ENCODE assay signal across 30 cellular contexts in the genomic region with DNA sequence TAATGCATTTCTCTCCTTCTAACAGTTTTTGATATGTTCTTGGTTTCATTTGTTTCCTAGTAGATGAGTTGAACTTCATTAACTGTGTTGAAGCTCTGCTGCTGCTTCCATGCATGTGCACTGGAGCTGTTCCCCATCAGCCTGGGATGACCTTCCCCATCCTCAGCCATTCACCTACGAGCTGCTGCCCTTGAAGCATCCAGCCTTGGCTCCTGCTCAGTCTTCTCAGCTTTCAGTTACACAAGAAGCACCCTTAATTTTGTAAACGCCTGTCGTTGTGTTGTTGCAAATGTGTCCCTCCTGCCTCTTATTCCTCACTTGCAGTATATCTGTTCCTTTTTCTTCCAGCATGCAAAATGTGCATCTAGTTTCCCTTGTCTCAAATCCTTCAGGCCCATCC. TPM values are rescaled to one million over a fixed set of nuclear protein-coding genes. Genes with fewer than 3 reads are reported as not detected.
"Had no signal": no experiment of that assay in that cellular context is flagged by ENCODE, and none has a peak within 500 bp of the region (broad histone marks: within the 10 kb centered on the region; RNA-seq: fewer than 3 reads in every experiment).

No MANE protein-coding gene starts in this region.

- H3K27me3 ChIP-seq: body of pancreas, heart left ventricle, pancreas, right atrium auricular region, tibial nerve had no signal

- H3K4me1 ChIP-seq: body of pancreas, lower lobe of right lung, pancreas, tibial nerve had no signal

- H3K9me3 ChIP-seq: body of pancreas, heart left ventricle, lower lobe of right lung, pancreas, right atrium auricular region, tibial nerve had no signal

- H3K27ac ChIP-seq: body of pancreas, coronary artery, heart left ventricle, lower lobe of right lung, pancreas, right atrium auricular region, tibial nerve had no signal

- H3K36me3 ChIP-seq: heart left ventricle, lower lobe of right lung, pancreas, right atrium auricular region, tibial nerve had no signal

- DNase-seq: activated CD4-positive, alpha-beta T cell treated with anti-CD3 and anti-CD28 coated beads for 4 hours; activated CD4-positive, alpha-beta T cell treated with anti-CD3 and anti-CD28 coated beads, Interleukin-2, amount 50 U/mL, for 48 hours; activated CD4-positive, CD25-positive, alpha-beta regulatory T cell; activated CD8-positive, alpha-beta memory T cell treated with anti-CD3 and anti-CD28 coated beads for 24 hours; activated effector memory CD4-positive, alpha-beta T cell treated with Interleukin-2 at 50 U/mL for 16 hours; activated naive CD4-positive, alpha-beta T cell treated with Interleukin-2 at 50 U/mL for 16 hours; anterior cingulate cortex; body of pancreas; effector memory CD8-positive, alpha-beta T cell; erythroblast; hypothalamus; mesenchymal stem cell; nucleus accumbens; stimulated activated naive CD4-positive, alpha-beta T cell; T-helper 1 cell had no signal

- ATAC-seq: body of pancreas; effector memory CD8-positive, alpha-beta T cell; heart left ventricle; left lobe of liver; lower lobe of right lung; pancreas had no signal

- H3K4me3 ChIP-seq: body of pancreas, coronary artery, heart left ventricle, lower lobe of right lung, pancreas, right atrium auricular region, tibial nerve had no signal

RNA-seq across cellular contexts. Expression of a gene that starts 33.4 kb away (rescaled TPM):
- total RNA-seq: body of pancreas, cardiac septum, fibroblast of lung, fibroblast of villous mesenchyme, heart left ventricle, kidney epithelial cell, lower lobe of right lung, pancreas, pulmonary artery endothelial cell, right atrium auricular region, temporal lobe, tibial nerve, ureter had no signal

RNA-seq across cellular contexts. Expression of a gene that starts 39.8 kb away (rescaled TPM):
- total RNA-seq: cerebellum, fibroblast of villous mesenchyme, kidney epithelial cell, pulmonary artery endothelial cell, temporal lobe, ureter had no signal
